In genomic region chrX:115650916-115651315, GRCh38 we compare ENCODE assay signal across 8 cellular contexts.
A peak's percentile ranks its signal among the peaks of the same experiment; 100 is the strongest.
DNase-seq lines count a peak whose midpoint lies in the region; ATAC-seq and TF ChIP-seq lines count a peak whose summit lies in the region.

No MANE protein-coding gene starts in this region.

- H3K4me1 ChIP-seq in sigmoid colon = no peaks in the 10 kb centered on the region

- no peaks in the 10 kb centered on the region for H3K9me2 ChIP-seq in SU-DHL-6 (replicated peaks; ENCODE audit: insufficient read depth, low read length)

- intact Hi-C loops in sigmoid colon (cut with DNase I) = no loop called here

- H3K36me3 ChIP-seq in SU-DHL-6 (ENCODE audit: low read length) (no peaks in the 10 kb centered on the region), sigmoid colon (peaks cover 0 to 24% (median 0%) of the 10 kb centered on the region in 4 donors)

- DNase-seq in DMS153 treated with DMSO at 0.1 percent for 48 hours (lab: John Stamatoyannopoulos, UW; ENCODE audit: unreplicated experiment) = peak; percentile 21
- peak; percentile 38 for DNase-seq in NB4 (ENCODE audit: low read depth)
- DNase-seq in glomerular visceral epithelial cell (ENCODE audit: extremely low spot score) = peak; percentile 31
- no peak for DNase-seq in sigmoid colon
- no peak for DNase-seq in T1000 (lab: John Stamatoyannopoulos, UW)

- no peak overlapping the region for H3K4me2 ChIP-seq in SU-DHL-6 (ENCODE audit: low read depth, low read length, poor library complexity, severe bottlenecking)

- H3K9me3 ChIP-seq in SU-DHL-6 (ENCODE audit: insufficient read depth, low read length) = no peaks in the 10 kb centered on the region
- H3K9me3 ChIP-seq in sigmoid colon = no peaks in the 10 kb centered on the region

- H3K27me3 ChIP-seq in SU-DHL-6 (ENCODE audit: low read length) = no peaks in the 10 kb centered on the region
- H3K27me3 ChIP-seq in sigmoid colon = peaks cover 0 to 3% (median 0%) of the 10 kb centered on the region in 3 donors

- TF ChIP-seq CTCF in NB4 (IDR thresholded peaks at IDR 0.05; ENCODE audit: low read depth, low read length) (peak; percentile 49), SU-DHL-6 (IDR thresholded peaks at IDR 0.05; ENCODE audit: insufficient read depth, low read length, poor library complexity, severe bottlenecking) (peak; percentile 9), sigmoid colon (IDR thresholded peaks at IDR 0.05) (peak in 3 of 4 experiments; percentile 19 to 38 (median 30))

- H3K79me2 ChIP-seq in SU-DHL-6 (ENCODE audit: insufficient read depth, low read length) = no peaks in the 10 kb centered on the region

- H3K4me3 ChIP-seq in NB4 (ENCODE audit: low read depth, low read length) (no peak overlapping the region), SU-DHL-6 (ENCODE audit: insufficient read depth, low read length, poor library complexity, severe bottlenecking) (no peak overlapping the region), sigmoid colon (no peak overlapping the region)

- peak; percentile 65 for ATAC-seq in GM21381 (IDR thresholded peaks at IDR 0.05; ENCODE audit: unreplicated experiment)
- ATAC-seq in HG03457 (IDR thresholded peaks at IDR 0.05; ENCODE audit: unreplicated experiment) = no peak

- H3K27ac ChIP-seq in SU-DHL-6 (ENCODE audit: low read depth, low read length) (no peak overlapping the region), sigmoid colon (peak overlapping the region in 1 of 4 donors; percentile 16)

- H4K20me1 ChIP-seq in SU-DHL-6 (ENCODE audit: low read depth, low read length) = no peaks in the 10 kb centered on the region

- H2AFZ ChIP-seq in SU-DHL-6 (ENCODE audit: low read depth, low read length, severe bottlenecking) = no peak overlapping the region

- no peak for TF ChIP-seq EP300 in sigmoid colon (IDR thresholded peaks at IDR 0.05)

- no peak overlapping the region for H3K9ac ChIP-seq in SU-DHL-6 (ENCODE audit: low read length)

- WGBS in sigmoid colon, 2 donors = 4 to 8% methylated on average over 2 of the region's 2 CpGs

- no peaks in the 10 kb centered on the region for H3F3A ChIP-seq in SU-DHL-6 (ENCODE audit: insufficient read depth)

- no peak for TF ChIP-seq POLR2A in NB4 (IDR thresholded peaks at IDR 0.05; ENCODE audit: extremely low read depth, insufficient read length)
- TF ChIP-seq POLR2A in sigmoid colon (IDR thresholded peaks at IDR 0.05) = no peak

Comparison
In these comparisons a context has a peak if more than half of its experiments do, and no peak if none do; other contexts are left out.
1. DNase-seq: peak in DMS153 treated with DMSO at 0.1 percent for 48 hours (single experiment), NB4 (single experiment) and glomerular visceral epithelial cell (single experiment); none in sigmoid colon (single experiment) and T1000 (single experiment).
2. Peak in every context shown above with its lines, with median percentiles within 50 percentile points of each other: CTCF ChIP-seq.